8 cellular contexts compared by ENCODE assay signal in genomic region chr19:43474986-43475705, GRCh38. TPM values are rescaled to one million over a fixed set of nuclear protein-coding genes. Genes with fewer than 3 reads are reported as not detected.
DNase-seq lines count a peak whose midpoint lies in the region; ATAC-seq and TF ChIP-seq lines count a peak whose summit lies in the region.

No MANE protein-coding gene starts in this region.

- H3K4me1 ChIP-seq in endodermal cell (ENCODE audit: control insufficient read depth, insufficient read depth, low read length): no peaks in the 10 kb centered on the region

- DNase-seq in GDM1 (lab: John Stamatoyannopoulos, UW) (peak; percentile 81), NCI-H82 treated with DMSO at 0.1 percent for 48 hours (lab: John Stamatoyannopoulos, UW; ENCODE audit: unreplicated experiment) (peak; percentile 68), endodermal cell (peak; percentile 98), memory B cell (ENCODE audit: low spot score in 2 of 2) (peak; percentile 97 to 98)
- peak; percentile 98 for DNase-seq in activated CD8-positive, alpha-beta memory T cell treated with anti-CD3 and anti-CD28 coated beads, Interleukin-2, amount 50 U/mL, for 4 hours
- DNase-seq in stimulated activated CD4-positive, alpha-beta T cell treated with anti-CD3 and anti-CD28 coated beads, TNF-alpha, amount 100 ng/mL, for 4 hours (ENCODE audit: low read depth in 3 of 3): peak; percentile 92 to 98 (median 93)

- H3K27me3 Mint-ChIP-seq in endodermal cell (ENCODE audit: insufficient read depth) (peaks cover 17% of the 10 kb centered on the region), memory B cell (no peaks in the 10 kb centered on the region)

- no peaks in the 10 kb centered on the region for H3K27me3 ChIP-seq in endodermal cell (ENCODE audit: control insufficient read depth, insufficient read depth, low read length, poor library complexity, severe bottlenecking)

- peak overlapping the region; percentile 83 for H3K27ac Mint-ChIP-seq in endodermal cell
- peak overlapping the region; percentile 97 for H3K27ac Mint-ChIP-seq in memory B cell

- H3K9me3 Mint-ChIP-seq in endodermal cell (no peaks in the 10 kb centered on the region), memory B cell (no peaks in the 10 kb centered on the region)

- peak overlapping the region; percentile 81 for H3K4me3 ChIP-seq in endodermal cell (ENCODE audit: low read length)

- ATAC-seq in HG03039 (IDR thresholded peaks at IDR 0.05; ENCODE audit: unreplicated experiment) (peak; percentile 72), memory B cell (ENCODE audit: low read depth) (peak; percentile 95), GM21737 (IDR thresholded peaks at IDR 0.05; ENCODE audit: unreplicated experiment) (no peak)

- H3K9ac ChIP-seq in endodermal cell (ENCODE audit: extremely low read depth, low read length, poor library complexity, severe bottlenecking): peak overlapping the region; percentile 60

- no peaks in the 10 kb centered on the region for H3K36me3 ChIP-seq in endodermal cell (ENCODE audit: control insufficient read depth, insufficient read depth, low read length)

- no peak for TF ChIP-seq CTCF in endodermal cell (conservative IDR thresholded peaks at IDR 0.05)

- H3K4me3 Mint-ChIP-seq in endodermal cell (peak overlapping the region; percentile 56), memory B cell (peak overlapping the region; percentile 79)

- WGBS in endodermal cell (ENCODE audit: insufficient coverage in 1 of 2, insufficient read length in 1 of 2), 2 experiments: 9% methylated on average over 37 to 46 of the region's 46 CpGs

- peak overlapping the region; percentile 36 for H3K27ac ChIP-seq in endodermal cell (ENCODE audit: low read depth, low read length)

- H3K4me1 Mint-ChIP-seq in endodermal cell: no peaks in the 10 kb centered on the region
- H3K4me1 Mint-ChIP-seq in memory B cell: peaks cover 10% of the 10 kb centered on the region

- H3K9me3 ChIP-seq in endodermal cell (ENCODE audit: control insufficient read depth, low read length): no peaks in the 10 kb centered on the region

- H3K36me3 Mint-ChIP-seq in endodermal cell (ENCODE audit: low read depth) (no peaks in the 10 kb centered on the region), memory B cell (peaks cover 9% of the 10 kb centered on the region)

RNA-seq across cellular contexts. Expression of gene LYPD3, which starts 9.7 kb away (rescaled TPM):
- total RNA-seq in endodermal cell: under 1 TPM; 0.33 to 0.51 TPM
- 1.9 TPM for polyA plus RNA-seq in endodermal cell (2013, experiment 1 of 2)
- 1.4 TPM for polyA plus RNA-seq in endodermal cell (2013, experiment 2 of 2)

RNA-seq across cellular contexts. Expression of gene PHLDB3, which starts 29.4 kb away (rescaled TPM):
- 10 to 100 TPM in 1 of 2 donors, 1 to 10 TPM in 1; 7.7 to 13.5 TPM for total RNA-seq in endodermal cell
- 7.9 TPM for polyA plus RNA-seq in endodermal cell (2013, experiment 1 of 2)
- 9.2 TPM for polyA plus RNA-seq in endodermal cell (2013, experiment 2 of 2)

RNA-seq across cellular contexts. Expression of gene ETHE1, which starts 51.9 kb away (rescaled TPM):
- total RNA-seq in endodermal cell: 10 to 100 TPM; 13.0 to 15.2 TPM
- 21.1 TPM for polyA plus RNA-seq in endodermal cell (2013, experiment 1 of 2)
- polyA plus RNA-seq in endodermal cell (2013, experiment 2 of 2): 17.8 TPM

RNA-seq across cellular contexts. Expression of gene ZNF575, which starts 57.8 kb away (rescaled TPM):
- total RNA-seq in endodermal cell: under 1 TPM; 0.22 TPM
- 1.2 TPM for polyA plus RNA-seq in endodermal cell (2013, experiment 1 of 2)
- polyA plus RNA-seq in endodermal cell (2013, experiment 2 of 2): 1.5 TPM
